Comparison of ENCODE assay signal across 7 cellular contexts in the genomic region with DNA sequence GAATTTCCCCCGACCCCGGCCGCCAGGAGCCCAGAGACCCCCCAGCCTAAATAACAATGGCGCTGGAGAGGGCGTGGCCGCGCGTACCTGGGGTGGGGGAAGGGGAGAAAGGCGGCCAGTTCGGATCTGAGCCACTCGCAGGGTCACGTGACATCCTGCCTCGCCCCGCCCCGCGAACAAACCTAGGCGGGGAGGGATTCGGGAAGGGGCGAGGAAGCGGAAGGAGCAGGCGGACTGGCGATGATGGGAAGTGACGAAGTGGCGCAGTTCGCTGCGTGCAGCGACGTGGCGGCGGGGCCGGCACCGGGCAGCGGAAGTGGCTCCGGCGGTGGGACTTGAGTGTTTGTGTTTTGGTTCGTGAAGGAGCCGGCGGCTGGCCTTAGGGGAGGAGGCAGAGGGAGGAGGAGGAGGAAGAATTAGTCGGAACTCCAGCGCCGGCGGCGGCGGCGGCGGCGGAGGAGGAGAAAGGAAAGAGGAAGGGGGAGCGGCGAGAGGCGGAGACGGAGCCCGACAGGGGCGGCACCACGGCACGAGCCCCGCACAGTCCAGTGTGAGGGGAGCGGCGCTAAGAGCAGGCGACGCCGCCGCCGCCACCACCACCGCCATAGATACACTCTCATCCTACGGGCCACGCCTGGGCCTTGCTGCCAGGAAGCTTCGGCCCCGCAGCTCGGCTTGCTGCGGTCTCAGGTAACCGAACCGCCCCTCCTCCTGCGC. TPM values are rescaled to one million over a fixed set of nuclear protein-coding genes. Genes with fewer than 3 reads are reported as not detected.
DNase-seq lines count a peak whose midpoint lies in the region; ATAC-seq lines count a peak whose summit lies in the region.

A gene with protein sequence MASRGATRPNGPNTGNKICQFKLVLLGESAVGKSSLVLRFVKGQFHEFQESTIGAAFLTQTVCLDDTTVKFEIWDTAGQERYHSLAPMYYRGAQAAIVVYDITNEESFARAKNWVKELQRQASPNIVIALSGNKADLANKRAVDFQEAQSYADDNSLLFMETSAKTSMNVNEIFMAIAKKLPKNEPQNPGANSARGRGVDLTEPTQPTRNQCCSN (plus strand): TSS at position 266 of the 717 bp plus-strand sequence. CDS start 3,802 bp downstream, outside the sequence.

- DNase-seq in NCI-H2081 (lab: John Stamatoyannopoulos, UW) (peak; percentile 97), T1000 (lab: John Stamatoyannopoulos, UW) (peak; percentile 96), astrocyte of the hippocampus (ENCODE audit: low read depth, low spot score) (peak; percentile 99), hepatic stellate cell (ENCODE audit: low spot score) (peak; percentile 93), renal cortical epithelial cell (ENCODE audit: low read depth) (peak; percentile 92)

- ATAC-seq in GM18508 (IDR thresholded peaks at IDR 0.05; ENCODE audit: insufficient read depth, unreplicated experiment) (peak; percentile 95), HG03025 (IDR thresholded peaks at IDR 0.05; ENCODE audit: low FRiP score, unreplicated experiment) (peak; percentile 94)

RNA-seq across cellular contexts. Expression of the gene that starts here (rescaled TPM):
- 87.3 and 105 TPM in 2 replicates for total RNA-seq in renal cortical epithelial cell

Comparison
In these comparisons a context has a peak if more than half of its experiments do, and no peak if none do; other contexts are left out.
1. Peak in every context shown above with its lines: DNase-seq and ATAC-seq.